In the genomic region with DNA sequence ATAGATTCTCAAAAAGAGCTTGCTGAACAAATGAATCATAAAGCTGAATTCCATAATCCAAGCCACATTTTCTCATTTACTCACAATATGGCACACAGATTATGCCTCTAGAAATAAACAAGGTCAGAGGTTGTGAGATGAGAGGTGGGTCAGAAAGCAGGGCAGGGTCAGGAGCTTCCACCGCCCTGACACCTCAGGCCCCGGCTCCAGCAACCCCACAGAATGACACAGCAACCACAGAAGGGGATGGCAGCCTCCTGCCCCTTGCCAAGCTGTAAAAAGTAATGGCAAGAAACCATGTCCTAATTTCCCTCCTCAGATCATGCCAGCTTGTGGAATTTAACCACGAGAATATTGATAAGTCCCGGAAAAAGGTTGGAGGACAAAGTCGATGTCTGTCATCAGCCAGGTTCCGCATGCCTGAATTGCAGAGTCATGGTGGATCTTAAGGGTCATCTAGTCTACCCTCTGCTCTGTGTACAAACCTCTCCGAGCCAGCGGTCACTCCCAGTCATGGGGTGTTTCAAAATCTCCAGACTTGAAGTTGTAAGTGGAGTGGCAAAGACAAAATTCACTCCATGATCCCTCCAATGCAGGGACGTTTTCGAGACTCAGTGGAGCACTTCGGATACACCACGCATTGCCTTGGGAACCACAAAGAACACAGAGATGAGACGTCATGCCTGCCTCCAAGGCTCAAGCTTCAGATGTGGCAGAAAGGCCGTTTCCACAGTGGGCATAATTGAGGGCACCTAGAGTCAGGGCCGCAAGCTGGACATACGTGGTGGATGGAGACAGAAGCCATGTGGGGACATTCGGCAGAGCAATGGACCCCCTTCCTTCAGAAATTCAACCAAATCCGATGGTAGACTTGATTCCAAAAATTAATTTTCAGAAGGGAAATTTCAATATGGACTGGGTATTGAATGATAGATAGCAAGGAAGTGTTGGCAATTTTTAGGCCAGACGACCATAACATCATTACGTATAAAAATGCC, we compare ENCODE assay signal across 1 cellular context.
TF ChIP-seq lines count a peak whose summit lies in the region.

No MANE protein-coding gene starts in this region.

TF ChIP-seq in WTC11, 78 proteins besides CTCF, POLR2A, EP300 and RAD21 (continued from another document):
- TF ChIP-seq, protein P1, sequence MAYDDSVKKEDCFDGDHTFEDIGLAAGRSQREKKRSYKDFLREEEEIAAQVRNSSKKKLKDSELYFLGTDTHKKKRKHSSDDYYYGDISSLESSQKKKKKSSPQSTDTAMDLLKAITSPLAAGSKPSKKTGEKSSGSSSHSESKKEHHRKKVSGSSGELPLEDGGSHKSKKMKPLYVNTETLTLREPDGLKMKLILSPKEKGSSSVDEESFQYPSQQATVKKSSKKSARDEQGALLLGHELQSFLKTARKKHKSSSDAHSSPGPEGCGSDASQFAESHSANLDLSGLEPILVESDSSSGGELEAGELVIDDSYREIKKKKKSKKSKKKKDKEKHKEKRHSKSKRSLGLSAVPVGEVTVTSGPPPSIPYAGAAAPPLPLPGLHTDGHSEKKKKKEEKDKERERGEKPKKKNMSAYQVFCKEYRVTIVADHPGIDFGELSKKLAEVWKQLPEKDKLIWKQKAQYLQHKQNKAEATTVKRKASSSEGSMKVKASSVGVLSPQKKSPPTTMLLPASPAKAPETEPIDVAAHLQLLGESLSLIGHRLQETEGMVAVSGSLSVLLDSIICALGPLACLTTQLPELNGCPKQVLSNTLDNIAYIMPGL (CRISPR knock-in tag; IDR thresholded peaks at IDR 0.05): no peak
TF ChIP-seq in WTC11: peak in this region for 1.
